9 cellular contexts compared by ENCODE assay signal in the genomic region with DNA sequence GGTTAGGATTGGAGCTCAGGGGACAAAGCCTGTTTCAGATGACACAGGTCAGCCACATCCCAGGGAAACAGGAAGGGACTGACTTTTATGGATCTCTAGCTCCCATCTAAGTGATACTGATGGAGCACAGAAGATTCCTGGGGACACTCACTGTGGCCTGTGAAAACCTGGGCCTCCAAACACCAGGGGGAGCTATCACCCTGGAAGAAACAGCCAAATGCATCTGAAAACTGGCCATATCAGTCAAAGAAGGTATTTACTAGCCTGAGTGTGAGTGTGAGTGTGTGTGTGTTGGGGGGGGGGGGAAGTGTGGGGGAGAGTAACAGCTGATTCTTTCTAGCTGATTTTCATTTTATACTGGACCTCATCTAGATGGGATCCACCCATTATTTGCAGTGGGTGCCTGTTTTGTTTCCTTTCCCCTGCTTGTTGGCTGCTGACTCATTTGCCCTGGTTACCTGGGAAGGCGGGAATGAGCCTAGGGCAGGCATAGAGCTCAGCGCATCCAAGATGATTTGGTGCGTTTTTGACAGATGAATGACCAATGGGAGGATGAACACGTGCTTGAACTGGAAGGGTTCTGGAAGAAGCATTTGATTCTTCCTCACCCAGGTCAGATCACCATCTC.
A peak's percentile ranks its signal among the peaks of the same experiment; 100 is the strongest.
DNase-seq lines count a peak whose midpoint lies in the region; ATAC-seq and TF ChIP-seq lines count a peak whose summit lies in the region.
"Had no signal": no experiment of that assay in that cellular context is flagged by ENCODE, and none has a peak within 500 bp of the region (broad histone marks: within the 10 kb centered on the region; RNA-seq: fewer than 3 reads in every experiment).

No MANE protein-coding gene starts in this region.

- H3K4me1 Mint-ChIP-seq in nephron, result peaks cover 12% of the 10 kb centered on the region
- H3K4me1 Mint-ChIP-seq: activated naive CD4-positive, alpha-beta T cell treated with anti-CD3 and anti-CD28 coated beads, Interleukin-2, amount 50 U/mL, for 24 hours had no signal

- no peak overlapping the region for H3K27ac Mint-ChIP-seq in nephron
- H3K27ac Mint-ChIP-seq: activated naive CD4-positive, alpha-beta T cell treated with anti-CD3 and anti-CD28 coated beads, Interleukin-2, amount 50 U/mL, for 24 hours had no signal

- DNase-seq in NCI-H524 (lab: John Stamatoyannopoulos, UW), result peak; percentile 14 to 64
- DNase-seq in NCI-H524 treated with DMSO at 0.1 percent for 48 hours (lab: John Stamatoyannopoulos, UW), result no peak
- peak; percentile 44 for DNase-seq in RPMI7951 (ENCODE audit: low read depth)
- peak; percentile 13 for DNase-seq in effector CD4-positive, alpha-beta T cell
- no peak for DNase-seq in SKM-1 treated with dmso at 0.1 percent for 144 hours (lab: John Stamatoyannopoulos, UW; ENCODE audit: unreplicated experiment)

- peak; percentile 52 to 64 (median 62) for TF ChIP-seq CTCF in nephron (IDR thresholded peaks at IDR 0.05; ENCODE audit: unreplicated experiment in 3 of 3)

- H3K36me3 Mint-ChIP-seq in nephron (ENCODE audit: low read depth), result no peaks in the 10 kb centered on the region
- H3K36me3 Mint-ChIP-seq: activated naive CD4-positive, alpha-beta T cell treated with anti-CD3 and anti-CD28 coated beads, Interleukin-2, amount 50 U/mL, for 24 hours had no signal

- peaks cover 14% of the 10 kb centered on the region for H3K27me3 Mint-ChIP-seq in nephron (ENCODE audit: low read depth)

- H3K9me3 Mint-ChIP-seq in nephron, result no peaks in the 10 kb centered on the region
- H3K9me3 Mint-ChIP-seq: activated naive CD4-positive, alpha-beta T cell treated with anti-CD3 and anti-CD28 coated beads, Interleukin-2, amount 50 U/mL, for 24 hours had no signal

- no peak overlapping the region for H3K4me3 Mint-ChIP-seq in nephron
- H3K4me3 Mint-ChIP-seq: activated naive CD4-positive, alpha-beta T cell treated with anti-CD3 and anti-CD28 coated beads, Interleukin-2, amount 50 U/mL, for 24 hours had no signal

- peak; percentile 45 for ATAC-seq in HG03442 (IDR thresholded peaks at IDR 0.05; ENCODE audit: unreplicated experiment)
- ATAC-seq in HG03439 (IDR thresholded peaks at IDR 0.05; ENCODE audit: unreplicated experiment), result no peak

Comparison
In these comparisons a context has a peak if more than half of its experiments do, and no peak if none do; other contexts are left out.
1. DNase-seq: peak in NCI-H524 (2 of 2), RPMI7951 (single experiment) and effector CD4-positive, alpha-beta T cell (single experiment); none in NCI-H524 treated with DMSO at 0.1 percent for 48 hours (single experiment) and SKM-1 treated with dmso at 0.1 percent for 144 hours (single experiment).